8 cellular contexts compared by ENCODE assay signal in genomic region chr1:207050768-207051614, GRCh38. TPM values are rescaled to one million over a fixed set of nuclear protein-coding genes. Genes with fewer than 3 reads are reported as not detected.
DNase-seq lines count a peak whose midpoint lies in the region; ATAC-seq and TF ChIP-seq lines count a peak whose summit lies in the region.

Gene YOD1, minus strand, starts transcription at chr1:207051208. Its CDS starts 178 bp downstream, at chr1:207051030.

- DNase-seq in SIG-M5 treated with dmso at 0.1 percent for 504 hours (lab: John Stamatoyannopoulos, UW; ENCODE audit: unreplicated experiment) (peak; percentile 17), SIG-M5 (lab: John Stamatoyannopoulos, UW) (no peak), NCI-H524 treated with DMSO at 0.1 percent for 48 hours (lab: John Stamatoyannopoulos, UW) (peak; percentile 18), coronary artery (ENCODE audit: low spot score) (peak; percentile 93), left kidney (ENCODE audit: low read depth, low spot score) (peak; percentile 97)
- peak; percentile 97 for DNase-seq in activated CD4-positive, alpha-beta T cell treated with anti-CD3 and anti-CD28 coated beads, Interleukin-2, amount 10 ng/mL, durations not matched to agents 24 days and 14 days
- peak; percentile 74 to 84 (median 81) for DNase-seq in stimulated activated CD4-positive, alpha-beta T cell treated with anti-CD3 and anti-CD28 coated beads, Interleukin-1b, Interleukin-23, amount 100 ng/mL, for 24 hours (ENCODE audit: low read depth in 4 of 4, low spot score in 1 of 4)

- peak within 1 kb of the TSS; percentile 73 to 98 for H3K27ac ChIP-seq in coronary artery

- ATAC-seq in HG03280 (IDR thresholded peaks at IDR 0.05; ENCODE audit: unreplicated experiment), result peak; percentile 41

- H3K4me3 ChIP-seq in coronary artery, result peak within 1 kb of the TSS; percentile 96

- peaks cover 25% of the 10 kb centered on the region for H3K36me3 Mint-ChIP-seq in activated CD4-positive, alpha-beta T cell treated with anti-CD3 and anti-CD28 coated beads, Interleukin-2, amount 10 ng/mL, durations not matched to agents 24 days and 14 days (ENCODE audit: low read depth)

- no peak for TF ChIP-seq CTCF in coronary artery (IDR thresholded peaks at IDR 0.05)

- intact Hi-C loops in activated CD4-positive, alpha-beta T cell treated with anti-CD3 and anti-CD28 coated beads, Interleukin-2, amount 10 ng/mL, durations not matched to agents 24 days and 14 days (cut with micrococcal nuclease), result loop anchor here (1.0 to 5.0 kb wide), 8 partner anchors 27 to 701 kb away; partner anchors contain the start of genes CD46, CD55 and FCMR

- H3K4me1 Mint-ChIP-seq in activated CD4-positive, alpha-beta T cell treated with anti-CD3 and anti-CD28 coated beads, Interleukin-2, amount 10 ng/mL, durations not matched to agents 24 days and 14 days, result peaks cover 47% of the 10 kb centered on the region

- peak within 1 kb of the TSS; percentile 100 for H3K4me3 Mint-ChIP-seq in activated CD4-positive, alpha-beta T cell treated with anti-CD3 and anti-CD28 coated beads, Interleukin-2, amount 10 ng/mL, durations not matched to agents 24 days and 14 days

- H3K9me3 Mint-ChIP-seq in activated CD4-positive, alpha-beta T cell treated with anti-CD3 and anti-CD28 coated beads, Interleukin-2, amount 10 ng/mL, durations not matched to agents 24 days and 14 days, result no peaks in the 10 kb centered on the region

- H3K27me3 Mint-ChIP-seq in activated CD4-positive, alpha-beta T cell treated with anti-CD3 and anti-CD28 coated beads, Interleukin-2, amount 10 ng/mL, durations not matched to agents 24 days and 14 days, result peaks cover 2% of the 10 kb centered on the region

- H3K27ac Mint-ChIP-seq in activated CD4-positive, alpha-beta T cell treated with anti-CD3 and anti-CD28 coated beads, Interleukin-2, amount 10 ng/mL, durations not matched to agents 24 days and 14 days, result peak within 1 kb of the TSS; percentile 96

RNA-seq across cellular contexts. Expression of gene YOD1, which starts in this region (rescaled TPM):
- total RNA-seq in activated CD4-positive, alpha-beta T cell treated with anti-CD3 and anti-CD28 coated beads, Interleukin-2, amount 10 ng/mL, durations not matched to agents 24 days and 14 days, result 7.8 and 8.0 TPM in 2 replicates
